ENCODE assay signal across 8 cellular contexts in genomic region chr9:75889577-75889976, GRCh38. TPM values are rescaled to one million over a fixed set of nuclear protein-coding genes. Genes with fewer than 3 reads are reported as not detected.
DNase-seq lines count a peak whose midpoint lies in the region; ATAC-seq and TF ChIP-seq lines count a peak whose summit lies in the region.

No MANE protein-coding gene starts in this region.

- WGBS in endodermal cell (ENCODE audit: insufficient coverage in 1 of 2, insufficient read length in 1 of 2), 2 experiments, result 15% methylated on average over 7 of the region's 7 CpGs; no CpG with 5 or more reads in 1 of the 2 experiments

- H3K9me3 ChIP-seq in Caco-2, result no peaks in the 10 kb centered on the region
- no peaks in the 10 kb centered on the region for H3K9me3 ChIP-seq in OCI-LY7 (ENCODE audit: low read length)
- H3K9me3 ChIP-seq in endodermal cell (ENCODE audit: control insufficient read depth, low read length), result no peaks in the 10 kb centered on the region

- H3K4me1 ChIP-seq in Caco-2 (no peaks in the 10 kb centered on the region), OCI-LY7 (ENCODE audit: insufficient read depth, low read length, poor library complexity, severe bottlenecking) (peaks cover 5% of the 10 kb centered on the region), endodermal cell (ENCODE audit: control insufficient read depth, insufficient read depth, low read length) (no peaks in the 10 kb centered on the region)

- intact Hi-C loops in Caco-2 (cut with micrococcal nuclease; ENCODE audit: unreplicated experiment), result no loop called here
- intact Hi-C loops in OCI-LY7 (cut with micrococcal nuclease; ENCODE audit: unreplicated experiment), result no loop called here

- H3K36me3 Mint-ChIP-seq in Caco-2 (ENCODE audit: insufficient read depth, unreplicated experiment) (no peaks in the 10 kb centered on the region), endodermal cell (ENCODE audit: low read depth) (no peaks in the 10 kb centered on the region), nephron progenitor cell (ENCODE audit: low read depth) (no peaks in the 10 kb centered on the region)

- H3K27me3 ChIP-seq in Caco-2 (replicated peaks; ENCODE audit: control insufficient read depth, insufficient read depth, low read length) (no peaks in the 10 kb centered on the region), endodermal cell (ENCODE audit: control insufficient read depth, insufficient read depth, low read length, poor library complexity, severe bottlenecking) (peaks cover 63% of the 10 kb centered on the region)

- POLR2A ChIA-PET in Caco-2 (lab: Charles Lee) (interaction anchor here (0.5 kb wide), 1 partner anchor 288 kb away, joined by 3 read pairs; no protein-coding TSS in a partner anchor), OCI-LY7 (lab: Charles Lee) (interaction anchor here (0.6 to 0.7 kb wide), 3 partner anchors 20 to 538 kb away, joined by 3 to 7 read pairs (median 4); no protein-coding TSS in a partner anchor)

- H3K27ac Mint-ChIP-seq in Caco-2 (ENCODE audit: unreplicated experiment), result no peak overlapping the region
- H3K27ac Mint-ChIP-seq in endodermal cell, result no peak overlapping the region
- H3K27ac Mint-ChIP-seq in nephron progenitor cell, result peak overlapping the region; percentile 74

- TF ChIP-seq CTCF in Caco-2 (IDR thresholded peaks at IDR 0.05; ENCODE audit: insufficient read depth in 1 of 2, low read depth in 1 of 2, low read length in 1 of 2, severe bottlenecking in 1 of 2, unreplicated experiment in 1 of 2), result no peak
- no peak for TF ChIP-seq CTCF in OCI-LY7 (conservative IDR thresholded peaks at IDR 0.05; ENCODE audit: low read length)
- TF ChIP-seq CTCF in endodermal cell (conservative IDR thresholded peaks at IDR 0.05), result no peak
- no peak for TF ChIP-seq CTCF in nephron progenitor cell (IDR thresholded peaks at IDR 0.05)

- H3K4me1 Mint-ChIP-seq in Caco-2 (ENCODE audit: low read depth, unreplicated experiment) (no peaks in the 10 kb centered on the region), endodermal cell (peaks cover 13% of the 10 kb centered on the region), nephron progenitor cell (peaks cover 44% of the 10 kb centered on the region)

- H3K9me3 Mint-ChIP-seq in Caco-2 (ENCODE audit: unreplicated experiment) (no peaks in the 10 kb centered on the region), endodermal cell (no peaks in the 10 kb centered on the region), nephron progenitor cell (no peaks in the 10 kb centered on the region)

- no peaks in the 10 kb centered on the region for H4K20me1 ChIP-seq in OCI-LY7 (ENCODE audit: insufficient read depth, low read length)

- peak overlapping the region; percentile 84 for H3K4me3 Mint-ChIP-seq in Caco-2 (ENCODE audit: unreplicated experiment)
- H3K4me3 Mint-ChIP-seq in endodermal cell, result peak overlapping the region; percentile 71
- H3K4me3 Mint-ChIP-seq in nephron progenitor cell, result peak overlapping the region; percentile 92

- no peaks in the 10 kb centered on the region for H3K9me2 ChIP-seq in OCI-LY7 (ENCODE audit: insufficient read depth, low read length)

- ATAC-seq in GM21381 (IDR thresholded peaks at IDR 0.05; ENCODE audit: unreplicated experiment) (no peak), HG02981 (IDR thresholded peaks at IDR 0.05; ENCODE audit: unreplicated experiment) (no peak), GM21576 (IDR thresholded peaks at IDR 0.05; ENCODE audit: unreplicated experiment) (no peak)

- H3K4me3 ChIP-seq in Caco-2 (ENCODE audit: low read depth, low read length) (peak overlapping the region; percentile 40), OCI-LY7 (ENCODE audit: low read depth, low read length, poor library complexity, severe bottlenecking) (peak overlapping the region; percentile 65), endodermal cell (ENCODE audit: low read length) (peak overlapping the region; percentile 90)

- H2AFZ ChIP-seq in OCI-LY7 (ENCODE audit: low read length), result peak overlapping the region; percentile 93

- DNase-seq in Caco-2 (no peak), OCI-LY7 (ENCODE audit: low spot score) (no peak), endodermal cell (no peak), nephron progenitor cell (peak; percentile 40)
- DNase-seq in activated effector memory CD4-positive, alpha-beta T cell treated with Interleukin-2 at 50 U/mL for 16 hours, result no peak

- no peaks in the 10 kb centered on the region for H3K27me3 Mint-ChIP-seq in Caco-2 (ENCODE audit: insufficient read depth, unreplicated experiment)
- peaks cover 78% of the 10 kb centered on the region for H3K27me3 Mint-ChIP-seq in endodermal cell (ENCODE audit: insufficient read depth)
- no peaks in the 10 kb centered on the region for H3K27me3 Mint-ChIP-seq in nephron progenitor cell (ENCODE audit: low read depth, poor library complexity)

- peak overlapping the region; percentile 69 for H3K4me2 ChIP-seq in OCI-LY7 (ENCODE audit: low read length)

- no peak overlapping the region for H3K9ac ChIP-seq in endodermal cell (ENCODE audit: extremely low read depth, low read length, poor library complexity, severe bottlenecking)

- H3K36me3 ChIP-seq in Caco-2 (ENCODE audit: control insufficient read depth, insufficient read depth, low read length) (no peaks in the 10 kb centered on the region), OCI-LY7 (ENCODE audit: insufficient read depth, low read length) (no peaks in the 10 kb centered on the region), endodermal cell (ENCODE audit: control insufficient read depth, insufficient read depth, low read length) (no peaks in the 10 kb centered on the region)

- H3K79me2 ChIP-seq in OCI-LY7 (ENCODE audit: insufficient read depth, low read depth, low read length), result no peaks in the 10 kb centered on the region

- BruUV-seq in Caco-2 (replicated peaks; lab: Mats Ljungman, UMichigan) (no TSS peak), OCI-LY7 (replicated peaks; lab: Mats Ljungman, UMichigan) (no TSS peak)

- H3K27ac ChIP-seq in OCI-LY7 (ENCODE audit: low read depth, low read length, poor library complexity, severe bottlenecking) (no peak overlapping the region), endodermal cell (ENCODE audit: low read depth, low read length) (no peak overlapping the region)

- CTCF ChIA-PET in Caco-2 (lab: Charles Lee) (no interaction called here), OCI-LY7 (lab: Charles Lee; ENCODE audit: unreplicated experiment) (no interaction called here)

RNA-seq across cellular contexts. Expression of gene PCSK5, which starts 0.9 kb away (rescaled TPM):
- total RNA-seq in Caco-2 (2022), result 10.9 and 13.0 TPM in 2 replicates
- total RNA-seq in OCI-LY7 (2014; rRNA removed; shearing (Covaris generic)), result not detected in 2 replicates
- 0.76 and 1.1 TPM in 2 replicates for total RNA-seq in OCI-LY7 (2022)
- 1 to 10 TPM; 2.5 to 3.5 TPM for total RNA-seq in endodermal cell
- polyA plus RNA-seq in endodermal cell (2013, experiment 1 of 2), result 5.4 TPM
- 4.8 TPM for polyA plus RNA-seq in endodermal cell (2013, experiment 2 of 2)

Comparison
In these comparisons a context has a peak if more than half of its experiments do, and no peak if none do; other contexts are left out.
1. H3K4me3 ChIP-seq: peak in every context shown above with its lines; median percentile 90 in endodermal cell; 65 in OCI-LY7; 40 in Caco-2.